Comparison of ENCODE assay signal across 25 cellular contexts in the genomic region with DNA sequence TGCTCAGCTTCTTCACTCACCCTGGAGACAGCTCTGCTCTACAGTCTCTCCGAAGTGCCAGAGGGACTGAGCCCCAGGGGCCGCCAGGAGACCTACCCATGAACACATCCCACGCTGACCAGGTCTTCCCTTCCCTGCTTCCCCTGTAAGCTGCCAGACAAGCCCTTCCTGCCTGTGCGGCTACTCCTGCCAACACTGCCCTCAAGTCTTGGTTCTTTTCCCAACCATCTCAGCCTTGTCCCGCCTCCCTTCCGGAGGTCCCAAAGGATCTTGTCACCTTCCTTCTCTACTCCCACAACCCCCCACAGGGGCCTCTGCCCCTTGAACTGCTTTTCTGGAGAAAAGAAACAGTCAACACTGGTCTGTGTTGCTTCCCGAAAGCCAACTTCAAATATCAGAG. TPM values are rescaled to one million over a fixed set of nuclear protein-coding genes. Genes with fewer than 3 reads are reported as not detected.
DNase-seq lines count a peak whose midpoint lies in the region; ATAC-seq and TF ChIP-seq lines count a peak whose summit lies in the region.
"Had no signal": no experiment of that assay in that cellular context is flagged by ENCODE, and none has a peak within 500 bp of the region (broad histone marks: within the 10 kb centered on the region; RNA-seq: fewer than 3 reads in every experiment).

No MANE protein-coding gene starts in this region.

- H3K4me3 Mint-ChIP-seq in endodermal cell: no peak overlapping the region
- H3K4me3 Mint-ChIP-seq: activated B cell treated with CpG ODN at 0.5 μM for 24 hours; activated CD8-positive, alpha-beta memory T cell treated with anti-CD3 and anti-CD28 coated beads, Interleukin-2, amount 10 ng/mL, durations not matched to agents 7 days and 5 days; effector memory CD8-positive, alpha-beta T cell; neural crest cell had no signal

- 86 to 89% methylated on average over 7 of the region's 7 CpGs for WGBS in endodermal cell (ENCODE audit: insufficient coverage in 1 of 2, insufficient read length in 1 of 2), 2 experiments
- 69 to 77% (median 72%) methylated on average over 7 of the region's 7 CpGs for WGBS in psoas muscle, 3 donors

- no peak for DNase-seq in endodermal cell
- no peak for DNase-seq in left lung
- no peak for DNase-seq in psoas muscle
- no peak for DNase-seq in stimulated activated CD4-positive, alpha-beta T cell treated with anti-CD3 and anti-CD28 coated beads, Interleukin-1b, Interleukin-23, amount 100 ng/mL, for 48 hours
- DNase-seq in COLO829 (ENCODE audit: low spot score): no peak
- no peak for DNase-seq in brain microvascular endothelial cell
- DNase-seq in NCI-H226: no peak
- DNase-seq: activated B cell treated with CpG ODN at 0.5 μM for 24 hours; activated CD8-positive, alpha-beta memory T cell treated with anti-CD3 and anti-CD28 coated beads, Interleukin-2, amount 10 ng/mL, durations not matched to agents 7 days and 5 days; activated naive CD4-positive, alpha-beta T cell; activated T-cell treated with anti-CD3 and anti-CD28 coated beads, Interleukin-2, amount 50 U/mL, for 48 hours; effector memory CD8-positive, alpha-beta T cell; NCI-H1694; NCI-H526; posterior cingulate gyrus; SHP77 treated with DMSO at 0.1 percent for 48 hours; stimulated activated CD4-positive, alpha-beta T cell treated with anti-CD3 and anti-CD28 coated beads, Interleukin-15, amount 100 ng/mL, for 24 hours; stimulated activated naive CD4-positive, alpha-beta T cell; testis had no signal

- peak overlapping the region; percentile 52 to 91 (median 79) for H3K4me2 ChIP-seq in BLaER1 treated with 17β-estradiol and CSF1 and Interleukin-3, amounts not matched to agents 10 nM and 100 nM

- H3K4me1 ChIP-seq in BLaER1 treated with 17β-estradiol and CSF1 and Interleukin-3, amounts not matched to agents 10 nM and 100 nM: peaks cover 69 to 90% (median 82%) of the 10 kb centered on the region in 10 experiments
- no peaks in the 10 kb centered on the region for H3K4me1 ChIP-seq in endodermal cell (ENCODE audit: control insufficient read depth, insufficient read depth, low read length)
- H3K4me1 ChIP-seq in left lung: peaks cover 5 to 26% of the 10 kb centered on the region in 2 donors
- H3K4me1 ChIP-seq in psoas muscle: peaks cover 3% of the 10 kb centered on the region

- no peak overlapping the region for H3K9ac ChIP-seq in BLaER1 treated with 17β-estradiol and CSF1 and Interleukin-3, amounts not matched to agents 10 nM and 100 nM
- no peak overlapping the region for H3K9ac ChIP-seq in endodermal cell (ENCODE audit: extremely low read depth, low read length, poor library complexity, severe bottlenecking)

- peaks cover 11% of the 10 kb centered on the region for H3K9me3 Mint-ChIP-seq in endodermal cell
- H3K9me3 Mint-ChIP-seq: activated B cell treated with CpG ODN at 0.5 μM for 24 hours; effector memory CD8-positive, alpha-beta T cell; neural crest cell had no signal

- in situ Hi-C loops in brain microvascular endothelial cell (cut with HindIII; ENCODE audit: low pct_ligation_motif_present, low sequenced_read_pairs): no loop called here

- H3K27ac ChIP-seq in BLaER1 treated with 17β-estradiol and CSF1 and Interleukin-3, amounts not matched to agents 10 nM and 100 nM: 0 out of 22 replicates have a peak overlapping the region, but pooled peaks of 2 of the 11 experiments have one; percentile 3 to 14
- no peak overlapping the region for H3K27ac ChIP-seq in endodermal cell (ENCODE audit: low read depth, low read length)
- no peak overlapping the region for H3K27ac ChIP-seq in left lung
- H3K27ac ChIP-seq in psoas muscle: peak overlapping the region; percentile 32
- no peak overlapping the region for H3K27ac ChIP-seq in brain microvascular endothelial cell

- no peak overlapping the region for H3K4me3 ChIP-seq in BLaER1 treated with 17β-estradiol and CSF1 and Interleukin-3, amounts not matched to agents 10 nM and 100 nM
- H3K4me3 ChIP-seq in endodermal cell (ENCODE audit: low read length): no peak overlapping the region
- no peak overlapping the region for H3K4me3 ChIP-seq in left lung
- H3K4me3 ChIP-seq in psoas muscle: no peak overlapping the region
- no peak overlapping the region for H3K4me3 ChIP-seq in brain microvascular endothelial cell (ENCODE audit: low read depth, low read length)
- H3K4me3 ChIP-seq: adrenal gland, gastroesophageal sphincter, lung, testis had no signal

- H3K36me3 Mint-ChIP-seq in endodermal cell (ENCODE audit: low read depth): no peaks in the 10 kb centered on the region
- H3K36me3 Mint-ChIP-seq: activated CD8-positive, alpha-beta memory T cell treated with anti-CD3 and anti-CD28 coated beads, Interleukin-2, amount 10 ng/mL, durations not matched to agents 7 days and 5 days had no signal

- H3K27me3 Mint-ChIP-seq in endodermal cell (ENCODE audit: insufficient read depth): peaks cover 4% of the 10 kb centered on the region

- no peaks in the 10 kb centered on the region for H4K20me1 ChIP-seq in BLaER1 treated with 17β-estradiol and CSF1 and Interleukin-3, amounts not matched to agents 10 nM and 100 nM

- no peaks in the 10 kb centered on the region for H3K36me3 ChIP-seq in BLaER1 treated with 17β-estradiol and CSF1 and Interleukin-3, amounts not matched to agents 10 nM and 100 nM
- H3K36me3 ChIP-seq in endodermal cell (ENCODE audit: control insufficient read depth, insufficient read depth, low read length): no peaks in the 10 kb centered on the region
- H3K36me3 ChIP-seq in left lung: no peaks in the 10 kb centered on the region
- H3K36me3 ChIP-seq in psoas muscle (ENCODE audit: insufficient read depth in 1 of 2, low read depth in 1 of 2): no peaks in the 10 kb centered on the region
- H3K36me3 ChIP-seq in brain microvascular endothelial cell (replicated peaks): no peaks in the 10 kb centered on the region
- H3K36me3 ChIP-seq: adrenal gland, gastroesophageal sphincter had no signal

- TF ChIP-seq CTCF in endodermal cell (conservative IDR thresholded peaks at IDR 0.05) (no peak), left lung (IDR thresholded peaks at IDR 0.05) (no peak), psoas muscle (IDR thresholded peaks at IDR 0.05) (no peak), brain microvascular endothelial cell (IDR thresholded peaks at IDR 0.05; ENCODE audit: low read depth, low read length, missing control alignments) (no peak)

- intact Hi-C loops in left lung (cut with DNase I): no loop called here
- intact Hi-C loops in psoas muscle (cut with DNase I): no loop called here

- H3K27ac Mint-ChIP-seq in endodermal cell: peak overlapping the region; percentile 50
- H3K27ac Mint-ChIP-seq: activated B cell treated with CpG ODN at 0.5 μM for 24 hours; activated CD8-positive, alpha-beta memory T cell treated with anti-CD3 and anti-CD28 coated beads, Interleukin-2, amount 10 ng/mL, durations not matched to agents 7 days and 5 days; effector memory CD8-positive, alpha-beta T cell had no signal

- ATAC-seq in left lung: peak; percentile 4
- ATAC-seq in psoas muscle: no peak
- ATAC-seq: activated CD8-positive, alpha-beta memory T cell treated with anti-CD3 and anti-CD28 coated beads, Interleukin-2, amount 10 ng/mL, durations not matched to agents 7 days and 5 days; effector memory CD8-positive, alpha-beta T cell; gastroesophageal sphincter had no signal

- no peaks in the 10 kb centered on the region for H3K27me3 ChIP-seq in BLaER1 treated with 17β-estradiol and CSF1 and Interleukin-3, amounts not matched to agents 10 nM and 100 nM
- H3K27me3 ChIP-seq in endodermal cell (ENCODE audit: control insufficient read depth, insufficient read depth, low read length, poor library complexity, severe bottlenecking) (no peaks in the 10 kb centered on the region), left lung (no peaks in the 10 kb centered on the region), psoas muscle (ENCODE audit: insufficient read depth in 3 of 3, low read length in 2 of 3) (no peaks in the 10 kb centered on the region), brain microvascular endothelial cell (replicated peaks) (no peaks in the 10 kb centered on the region)
- H3K27me3 ChIP-seq: adrenal gland, gastroesophageal sphincter, testis had no signal

- H3K9me3 ChIP-seq in BLaER1 treated with 17β-estradiol and CSF1 and Interleukin-3, amounts not matched to agents 10 nM and 100 nM (replicated peaks in 1 of 11): no peaks in the 10 kb centered on the region
- H3K9me3 ChIP-seq in endodermal cell (ENCODE audit: control insufficient read depth, low read length) (no peaks in the 10 kb centered on the region), left lung (no peaks in the 10 kb centered on the region), psoas muscle (no peaks in the 10 kb centered on the region)
- H3K9me3 ChIP-seq: adrenal gland, gastroesophageal sphincter, testis had no signal

- H3K4me1 Mint-ChIP-seq in endodermal cell: peaks cover 14% of the 10 kb centered on the region

RNA-seq across cellular contexts. Expression of a gene that starts 15.0 kb away (rescaled TPM):
- total RNA-seq in endodermal cell (under 1 TPM; 0.26 to 0.42 TPM), left lung (1 to 10 TPM; 1.2 to 1.9 TPM), psoas muscle (1 to 10 TPM in 2 of 4 donors, under 1 TPM in 2; 0.27 to 1.1 (median 0.72) TPM)
- 1.4 TPM for polyA plus RNA-seq in endodermal cell (2013, experiment 1 of 2)
- polyA plus RNA-seq in endodermal cell (2013, experiment 2 of 2): 1.6 TPM
- polyA plus RNA-seq in psoas muscle: 1 to 10 TPM in 1 of 3 donors, under 1 TPM in 2; 0.03 to 1.7 (median 0.10) TPM
- total RNA-seq: H4 had no signal

RNA-seq across cellular contexts. Expression of a gene that starts 50.3 kb away (rescaled TPM):
- 10 to 100 TPM; 36.7 to 53.3 TPM for total RNA-seq in endodermal cell
- polyA plus RNA-seq in endodermal cell (2013, experiment 1 of 2): 68.5 TPM
- 66.8 TPM for polyA plus RNA-seq in endodermal cell (2013, experiment 2 of 2)
- total RNA-seq in left lung: 10 to 100 TPM; 19.6 to 24.5 TPM
- total RNA-seq in psoas muscle: 10 to 100 TPM; 20.9 to 38.8 (median 22.1) TPM
- polyA plus RNA-seq in psoas muscle: 10 to 100 TPM; 18.1 to 92.3 (median 40.4) TPM
